16 cellular contexts compared by ENCODE assay signal in genomic region chr14:73719361-73719760, GRCh38. TPM values are rescaled to one million over a fixed set of nuclear protein-coding genes. Genes with fewer than 3 reads are reported as not detected.
DNase-seq lines count a peak whose midpoint lies in the region; ATAC-seq, FAIRE-seq and TF ChIP-seq lines count a peak whose summit lies in the region.
"Had no signal": no experiment of that assay in that cellular context is flagged by ENCODE, and none has a peak within 500 bp of the region (broad histone marks: within the 10 kb centered on the region; RNA-seq: fewer than 3 reads in every experiment).

No MANE protein-coding gene starts in this region.

- ATAC-seq in GM12878 (no peak), GM18873 (IDR thresholded peaks at IDR 0.05; ENCODE audit: low FRiP score, unreplicated experiment) (no peak)
- ATAC-seq in naive thymus-derived CD8-positive, alpha-beta T cell: no peak
- ATAC-seq: A549 had no signal

- no TSS peak for BruUV-seq in GM12878 (replicated peaks; lab: Mats Ljungman, UMichigan)

- in situ Hi-C loops in GM12878 (cut with MboI): no loop called here

- no peaks in the 10 kb centered on the region for H3K79me2 ChIP-seq in GM12878 (ENCODE audit: control insufficient read depth, insufficient read depth, low read length)

- peaks cover 2% of the 10 kb centered on the region for H4K20me1 ChIP-seq in GM12878 (ENCODE audit: control insufficient read depth, insufficient read depth)

- FAIRE-seq in GM12878 (lab: Jason Lieb, UNC): no peak
- FAIRE-seq: A549 had no signal

- CTCF ChIA-PET in GM12878 (lab: Yijun Ruan, JAX): no interaction called here

- peaks cover 3% of the 10 kb centered on the region for H3K36me3 Mint-ChIP-seq in activated naive CD4-positive, alpha-beta T cell treated with anti-CD3 and anti-CD28 coated beads, Interleukin-2, amount 50 U/mL, for 24 hours
- H3K36me3 Mint-ChIP-seq in naive thymus-derived CD8-positive, alpha-beta T cell: peaks cover 6 to 84% (median 15%) of the 10 kb centered on the region in 3 donors

- SMC1A ChIA-PET in GM12878 (lab: Charles Lee; ENCODE audit: uncharacterized antibody, unreplicated experiment): no interaction called here

- H3K27ac Mint-ChIP-seq in activated naive CD4-positive, alpha-beta T cell treated with anti-CD3 and anti-CD28 coated beads, Interleukin-2, amount 50 U/mL, for 24 hours: peak overlapping the region; percentile 30
- H3K27ac Mint-ChIP-seq in naive thymus-derived CD8-positive, alpha-beta T cell: peak overlapping the region in 7 of 10 donors; percentile 51 to 80 (median 71)
- H3K27ac Mint-ChIP-seq: activated T-helper 1 cell treated with anti-CD3 and anti-CD28 coated beads, Interleukin-12 subunit alpha, Interleukin-12 subunit beta, Interleukin-2, Interleukin-4 antibody, amounts not matched to agents 30 ng/mL and 10 ng/mL and 1 ng/mL, durations not matched to agents 14 hours and 24 hours and 36 hours; memory B cell had no signal

- H2AFZ ChIP-seq in GM12878 (ENCODE audit: control insufficient read depth, low read depth, low read length): no peak overlapping the region

- no peak overlapping the region for H3K9ac ChIP-seq in GM12878 (ENCODE audit: control insufficient read depth, insufficient read depth, low read length)

- H3K27me3 Mint-ChIP-seq in activated naive CD4-positive, alpha-beta T cell treated with anti-CD3 and anti-CD28 coated beads, Interleukin-2, amount 50 U/mL, for 24 hours: no peaks in the 10 kb centered on the region
- no peaks in the 10 kb centered on the region for H3K27me3 Mint-ChIP-seq in naive thymus-derived CD8-positive, alpha-beta T cell
- H3K27me3 Mint-ChIP-seq: memory B cell had no signal

- H3K36me3 ChIP-seq in GM12878 (ENCODE audit: control insufficient read depth in 2 of 2, insufficient read depth in 2 of 2, low read length in 1 of 2) (peaks cover 39 to 66% of the 10 kb centered on the region in 2 experiments), tibial artery (peaks cover 21 to 63% (median 45%) of the 10 kb centered on the region in 3 donors)

- peaks cover 11% of the 10 kb centered on the region for H3K4me1 Mint-ChIP-seq in activated naive CD4-positive, alpha-beta T cell treated with anti-CD3 and anti-CD28 coated beads, Interleukin-2, amount 50 U/mL, for 24 hours
- H3K4me1 Mint-ChIP-seq in naive thymus-derived CD8-positive, alpha-beta T cell: peaks cover 0 to 11% (median 7%) of the 10 kb centered on the region in 4 donors
- H3K4me1 Mint-ChIP-seq: memory B cell had no signal

- no peak overlapping the region for H3K4me3 Mint-ChIP-seq in activated naive CD4-positive, alpha-beta T cell treated with anti-CD3 and anti-CD28 coated beads, Interleukin-2, amount 50 U/mL, for 24 hours
- H3K4me3 Mint-ChIP-seq in naive thymus-derived CD8-positive, alpha-beta T cell: no peak overlapping the region
- H3K4me3 Mint-ChIP-seq: activated T-helper 1 cell treated with anti-CD3 and anti-CD28 coated beads, Interleukin-12 subunit alpha, Interleukin-12 subunit beta, Interleukin-2, Interleukin-4 antibody, amounts not matched to agents 30 ng/mL and 10 ng/mL and 1 ng/mL, durations not matched to agents 14 hours and 24 hours and 36 hours; memory B cell had no signal

- no peak for DNase-seq in activated naive CD4-positive, alpha-beta T cell treated with anti-CD3 and anti-CD28 coated beads, Interleukin-2, amount 50 U/mL, for 16 hours
- DNase-seq in GM12878 (ENCODE audit: low read depth, low spot score) (no peak), tibial artery (no peak), NCI-H1694 treated with DMSO at 0.1 percent for 48 hours (lab: John Stamatoyannopoulos, UW) (no peak), Kasumi-1 (lab: John Stamatoyannopoulos, UW) (no peak)
- DNase-seq in naive thymus-derived CD8-positive, alpha-beta T cell: no peak
- DNase-seq: activated CD4-positive, alpha-beta T cell treated with anti-CD3 and anti-CD28 coated beads, Interleukin-2, amount 50 U/mL, for 48 hours; effector memory CD4-positive, alpha-beta T cell; foreskin fibroblast; MM.1S had no signal

- H3K27ac ChIP-seq in GM12878 (ENCODE audit: control insufficient read depth, insufficient read depth): no peak overlapping the region
- peak overlapping the region; percentile 73 to 97 for H3K27ac ChIP-seq in tibial artery
- H3K27ac ChIP-seq: A549 had no signal

- H3K9me3 ChIP-seq in GM12878 (replicated peaks; ENCODE audit: control insufficient read depth, insufficient read depth, low read length) (no peaks in the 10 kb centered on the region), tibial artery (no peaks in the 10 kb centered on the region)
- H3K9me3 ChIP-seq: A549, upper lobe of left lung had no signal

- WGBS in GM12878 (ENCODE audit: insufficient coverage, insufficient replicate concordance, low lambda C conversion rate, missing lambda C conversion rate): 87% methylated on average over 13 of the region's 13 CpGs

- TF ChIP-seq CTCF in GM12878 (IDR thresholded peaks at IDR 0.05 in 2 of 3, conservative IDR thresholded peaks at IDR 0.05 in 1 of 3; ENCODE audit: control insufficient read depth in 2 of 3, extremely low read depth in 1 of 3, insufficient read depth in 1 of 3, low read depth in 3 of 3, low read length in 3 of 3): no peak
- no peak for TF ChIP-seq CTCF in tibial artery (IDR thresholded peaks at IDR 0.05)

- no peak overlapping the region for H3K4me2 ChIP-seq in GM12878 (ENCODE audit: control insufficient read depth, insufficient read depth)
- H3K4me2 ChIP-seq: A549 had no signal

- no peak for TF ChIP-seq EP300 in GM12878 (IDR thresholded peaks at IDR 0.05; ENCODE audit: borderline replicate concordance in 1 of 2, control insufficient read depth in 1 of 2, low read depth in 2 of 2, low read length in 2 of 2)

- no peaks in the 10 kb centered on the region for H3K27me3 ChIP-seq in GM12878 (replicated peaks in 1 of 2; ENCODE audit: control insufficient read depth in 2 of 2, insufficient read depth in 2 of 2, low read length in 1 of 2)
- no peaks in the 10 kb centered on the region for H3K27me3 ChIP-seq in tibial artery
- H3K27me3 ChIP-seq: upper lobe of left lung had no signal

- H3K9me3 Mint-ChIP-seq in activated naive CD4-positive, alpha-beta T cell treated with anti-CD3 and anti-CD28 coated beads, Interleukin-2, amount 50 U/mL, for 24 hours: no peaks in the 10 kb centered on the region
- no peaks in the 10 kb centered on the region for H3K9me3 Mint-ChIP-seq in naive thymus-derived CD8-positive, alpha-beta T cell
- H3K9me3 Mint-ChIP-seq: activated T-helper 1 cell treated with anti-CD3 and anti-CD28 coated beads, Interleukin-12 subunit alpha, Interleukin-12 subunit beta, Interleukin-2, Interleukin-4 antibody, amounts not matched to agents 30 ng/mL and 10 ng/mL and 1 ng/mL, durations not matched to agents 14 hours and 24 hours and 36 hours; memory B cell had no signal

- H3K4me3 ChIP-seq in GM12878 (no peak overlapping the region), tibial artery (peak overlapping the region; percentile 45 to 46)
- H3K4me3 ChIP-seq: A549, upper lobe of left lung had no signal

- no peak for TF ChIP-seq POLR2A in GM12878 (IDR thresholded peaks at IDR 0.05; ENCODE audit: low read depth, low read length)

- H3K4me1 ChIP-seq in GM12878 (ENCODE audit: control insufficient read depth, insufficient read depth, low read length) (peaks cover 4% of the 10 kb centered on the region), tibial artery (peaks cover 0 to 49% (median 43%) of the 10 kb centered on the region in 4 donors)

- intact Hi-C loops in GM12878 (cut with micrococcal nuclease; ENCODE audit: unreplicated experiment) (no loop called here), tibial artery (cut with DNase I; ENCODE audit: low total_unique reads) (loop anchor here (5.0 kb wide), 1 partner anchor 168 kb away; the partner anchor contains the start of gene ZNF410)

- RAD21 ChIA-PET in GM12878 (lab: Charles Lee; ENCODE audit: unreplicated experiment): no interaction called here

- POLR2A ChIA-PET in GM12878 (lab: Charles Lee): no interaction called here
- POLR2A ChIA-PET in naive thymus-derived CD8-positive, alpha-beta T cell (lab: Charles Lee): interaction anchor here (1.7 kb wide), 1 partner anchor 67 kb away, joined by 4 read pairs; no protein-coding TSS in a partner anchor

- TF ChIP-seq RAD21 in GM12878 (IDR thresholded peaks at IDR 0.05; ENCODE audit: insufficient read depth, low read depth, low read length): no peak

TF ChIP-seq in GM12878, 131 proteins besides CTCF, POLR2A, EP300 and RAD21:
- TF ChIP-seq POLR2AphosphoS5 (IDR thresholded peaks at IDR 0.05; ENCODE audit: low read length): 0 out of 2 replicates have a peak, but pooled peaks have one; percentile 1
- TF ChIP-seq SMC3 (IDR thresholded peaks at IDR 0.05; ENCODE audit: borderline replicate concordance, low read length): no peak
TF ChIP-seq in GM12878: peak in this region for 1.

RNA-seq across cellular contexts. Expression of gene PNMA1, which starts 5.2 kb away (rescaled TPM):
- 8.8 and 10.1 TPM in 2 replicates for total RNA-seq in GM12878 (2013; cell fraction: nucleolus; rRNA removed)
- total RNA-seq in GM12878 (2014; rRNA removed) (3.8 and 4.0 TPM in 2 replicates), GM12878 (2014; rRNA removed; fragmentation: Illumina TruSeq; extraction: Trizol) (6.8 TPM in 2 replicates), GM12878 (2021) (22.4 and 24.0 TPM in 2 replicates)
- polyA plus RNA-seq in GM12878 (2011; ENCODE audit: low read depth): 7.3 TPM
- polyA plus RNA-seq in GM12878 (2011; rRNA removed) (7.8 and 9.7 TPM in 2 replicates), GM12878 (2014; fragmentation: Illumina TruSeq; extraction: Trizol) (14.0 and 14.4 TPM in 2 replicates), GM12878 (2014; fragmentation: Nextera tagmentation; extraction: Ambion mirVana) (1 to 10 TPM; 1.8 to 6.5 TPM), GM12878 (2014; rRNA removed) (14.4 and 15.3 TPM in 2 replicates), GM12878 (2016; fragmentation: Nextera tagmentation; extraction: Ambion mirVana) (10 to 100 TPM; 35.0 to 39.3 TPM)
- polyA plus RNA-seq in GM12878 (2011; cell fraction: cytosol; rRNA removed): 7.1 and 7.2 TPM in 2 replicates
- 7.9 and 9.2 TPM in 2 replicates for polyA plus RNA-seq in GM12878 (2011; cell fraction: nucleus; rRNA removed)
- 9.3 and 11.6 TPM in 2 replicates for polyA plus RNA-seq in GM12878 (2012)
- 5.3 and 7.1 TPM in 2 replicates for polyA minus RNA-seq in GM12878 (2011; rRNA and poly(A)+ RNA removed)
- polyA minus RNA-seq in GM12878 (2011; cell fraction: cytosol; rRNA and poly(A)+ RNA removed): 3.3 and 3.7 TPM in 2 replicates
- polyA minus RNA-seq in GM12878 (2011; cell fraction: nucleus; rRNA and poly(A)+ RNA removed): 3.6 and 4.6 TPM in 2 replicates
- 10 to 100 TPM; 40.0 to 43.4 TPM for total RNA-seq in naive thymus-derived CD8-positive, alpha-beta T cell
- 10 to 100 TPM; 31.6 to 37.2 (median 37.2) TPM for polyA plus RNA-seq in naive thymus-derived CD8-positive, alpha-beta T cell
